In genomic region chr11:102287963-102288744, GRCh38 we compare ENCODE assay signal across 8 cellular contexts. TPM values are rescaled to one million over a fixed set of nuclear protein-coding genes. Genes with fewer than 3 reads are reported as not detected.
DNase-seq lines count a peak whose midpoint lies in the region; FAIRE-seq and TF ChIP-seq lines count a peak whose summit lies in the region.

No MANE protein-coding gene starts in this region.

- H3K9me3 Mint-ChIP-seq in MCF 10A (ENCODE audit: unreplicated experiment), result no peaks in the 10 kb centered on the region

- H3K4me1 Mint-ChIP-seq in MCF 10A (ENCODE audit: insufficient read depth, unreplicated experiment), result peaks cover 19% of the 10 kb centered on the region

- H3K36me3 ChIP-seq in HEK293 (ENCODE audit: control insufficient read depth in 2 of 2, insufficient read depth in 1 of 2, low read length in 2 of 2) (no peaks in the 10 kb centered on the region), kidney (ENCODE audit: control insufficient read depth in 1 of 2, insufficient read depth in 2 of 2, low read length in 2 of 2) (no peaks in the 10 kb centered on the region), stomach (no peaks in the 10 kb centered on the region)

- TF ChIP-seq EP300 in stomach (IDR thresholded peaks at IDR 0.05), result no peak

- no peak overlapping the region for H3K27ac ChIP-seq in AG04450 (ENCODE audit: low read depth, low read length)
- H3K27ac ChIP-seq in HEK293 (ENCODE audit: extremely low read depth, low read depth, low read length), result no peak overlapping the region
- H3K27ac ChIP-seq in kidney (ENCODE audit: low read depth in 2 of 2, low read length in 2 of 2), result no peak overlapping the region
- H3K27ac ChIP-seq in stomach, result peak overlapping the region in 3 of 5 donors; percentile 23 to 38 (median 27)

- H3K9me3 ChIP-seq in AG04450 (ENCODE audit: control insufficient read depth, insufficient read depth, low read length) (no peaks in the 10 kb centered on the region), HEK293 (ENCODE audit: control insufficient read depth, insufficient read depth, low read depth, low read length) (no peaks in the 10 kb centered on the region), kidney (ENCODE audit: control insufficient read depth in 1 of 2, low read length in 2 of 2) (no peaks in the 10 kb centered on the region), stomach (no peaks in the 10 kb centered on the region)

- POLR2A ChIA-PET in AG04450 (lab: Yijun Ruan, JAX), result interaction anchor here (0.7 kb wide), 1 partner anchor 495 kb away, joined by 3 read pairs; no protein-coding TSS in a partner anchor
- POLR2A ChIA-PET in HEK293 (lab: Yijun Ruan, JAX), result interaction anchor here (0.6 kb wide), 1 partner anchor 1167 kb away, joined by 4 read pairs; no protein-coding TSS in a partner anchor
- POLR2A ChIA-PET in MCF 10A (lab: Yijun Ruan, JAX), result interaction anchor here (0.7 to 3.2 kb wide), 8 partner anchors 20 to 324 kb away, joined by 3 to 15 read pairs (median 5); partner anchors contain the start of genes BIRC2 and BIRC3

- no peaks in the 10 kb centered on the region for H3K27me3 Mint-ChIP-seq in MCF 10A (ENCODE audit: insufficient read depth, unreplicated experiment)

- H3K4me3 Mint-ChIP-seq in MCF 10A (ENCODE audit: unreplicated experiment), result no peak overlapping the region

- peak; percentile 72 for TF ChIP-seq CTCF in AG04450 (IDR thresholded peaks at IDR 0.05; ENCODE audit: low read depth, low read length)
- peak; percentile 71 for TF ChIP-seq CTCF in GM10266 (IDR thresholded peaks at IDR 0.05; ENCODE audit: control insufficient read depth, insufficient read depth, low read depth, missing control alignments)
- peak; percentile 42; the same call in 1 of the 2 replicates for TF ChIP-seq CTCF in HEK293 (tag by site-specific recombination; IDR thresholded peaks at IDR 0.05)
- peak; percentile 74 for TF ChIP-seq CTCF in LNCaP clone FGC (IDR thresholded peaks at IDR 0.05; ENCODE audit: control insufficient read depth, extremely low read depth, insufficient read depth)
- peak; percentile 63 for TF ChIP-seq CTCF in MCF 10A (IDR thresholded peaks at IDR 0.05; ENCODE audit: unreplicated experiment)
- peak; percentile 71 for TF ChIP-seq CTCF in kidney (IDR thresholded peaks at IDR 0.05; ENCODE audit: borderline replicate concordance, extremely low read depth, insufficient read depth)
- TF ChIP-seq CTCF in stomach (IDR thresholded peaks at IDR 0.05), result peak in 5 of 7 experiments; percentile 57 to 84 (median 78)

- H3K9ac ChIP-seq in kidney (ENCODE audit: low read length in 2 of 2), result no peak overlapping the region

- DNase-seq in AG04450 (ENCODE audit: low read depth, low spot score), result peak; percentile 55
- peak; percentile 62 for DNase-seq in GM10266 (ENCODE audit: extremely low spot score)
- DNase-seq in LNCaP clone FGC (ENCODE audit: low read depth), result peak; percentile 71
- DNase-seq in RKO (ENCODE audit: low spot score), result peak; percentile 84
- DNase-seq in MCF 10A (ENCODE audit: unreplicated experiment), result peak; percentile 80
- no peak for DNase-seq in kidney
- DNase-seq in stomach, result peak; percentile 45

- H3K27me3 ChIP-seq in AG04450 (ENCODE audit: control insufficient read depth, insufficient read depth, low read length) (no peaks in the 10 kb centered on the region), stomach (no peaks in the 10 kb centered on the region)

- intact Hi-C loops in MCF 10A (cut with micrococcal nuclease) (loop anchor here (1.0 to 5.0 kb wide), 6 partner anchors 30 to 426 kb away; partner anchors contain the start of gene BIRC2), kidney (cut with DNase I) (no loop called here), stomach (cut with DNase I; ENCODE audit: low total_unique reads) (no loop called here)

- CTCF ChIA-PET in AG04450 (lab: Charles Lee), result interaction anchor here (0.5 to 3.0 kb wide), 37 partner anchors 8 to 384 kb away, joined by 3 to 19 read pairs (median 4); no protein-coding TSS in a partner anchor
- CTCF ChIA-PET in HEK293 (lab: Yijun Ruan, JAX), result interaction anchor here (0.6 to 4.2 kb wide), 25 partner anchors 8 to 493 kb away, joined by 3 to 23 read pairs (median 4); no protein-coding TSS in a partner anchor
- CTCF ChIA-PET in MCF 10A (lab: Yijun Ruan, JAX), result interaction anchor here (0.6 to 10.5 kb wide), 34 partner anchors 8 to 647 kb away, joined by 3 to 239 read pairs (median 5); partner anchors contain the start of gene BIRC3

- 26 to 30% (median 28%) methylated on average over 14 of the region's 14 CpGs for WGBS in stomach, 5 donors

- H3K4me3 ChIP-seq in AG04450 (ENCODE audit: low read depth, low read length) (peak overlapping the region; percentile 38), HEK293 (ENCODE audit: low read depth, low read length) (no peak overlapping the region), LNCaP clone FGC (ENCODE audit: low read depth, low read length) (0 out of 2 replicates have a peak overlapping the region, but pooled peaks have one; percentile 14), kidney (ENCODE audit: low read length in 2 of 2) (peak overlapping the region in 1 of 2 donors; percentile 57), stomach (peak overlapping the region in 2 of 4 donors; percentile 3 to 28)

- H3K27ac Mint-ChIP-seq in MCF 10A (ENCODE audit: low read depth, unreplicated experiment), result no peak overlapping the region

- no peak for TF ChIP-seq POLR2A in stomach (IDR thresholded peaks at IDR 0.05)

- BruUV-seq in MCF 10A (replicated peaks; lab: Mats Ljungman, UMichigan), result no TSS peak

- H3K36me3 Mint-ChIP-seq in MCF 10A (ENCODE audit: insufficient read depth, unreplicated experiment), result no peaks in the 10 kb centered on the region

- H3K4me1 ChIP-seq in HEK293 (ENCODE audit: control insufficient read depth, insufficient read depth, low read length) (no peaks in the 10 kb centered on the region), kidney (ENCODE audit: control insufficient read depth in 1 of 2, insufficient read depth in 1 of 2, low read depth in 1 of 2, low read length in 2 of 2) (no peaks in the 10 kb centered on the region), stomach (peaks cover 0 to 33% (median 22%) of the 10 kb centered on the region in 4 donors)

- no peak for FAIRE-seq in kidney (lab: Jason Lieb, UNC)

TF ChIP-seq in HEK293, 187 proteins besides CTCF, POLR2A, EP300 and RAD21:
- TF ChIP-seq ZNF121 (tag by site-specific recombination; IDR thresholded peaks at IDR 0.05), result no peak
- no peak for TF ChIP-seq ZNF48 (tag by site-specific recombination; IDR thresholded peaks at IDR 0.05)
- 0 out of 2 replicates have a peak, but pooled peaks have one; percentile 37 for TF ChIP-seq ZNF341 (tag by site-specific recombination; IDR thresholded peaks at IDR 0.05; ENCODE audit: low read depth)
- peak; percentile 87 for TF ChIP-seq ZNF654 (tag by site-specific recombination; IDR thresholded peaks at IDR 0.05; ENCODE audit: low read depth)
- peak; percentile 79 for TF ChIP-seq ZBTB17 (tag by site-specific recombination; IDR thresholded peaks at IDR 0.05)
- TF ChIP-seq ZNF23 (tag by site-specific recombination; IDR thresholded peaks at IDR 0.05; ENCODE audit: borderline replicate concordance), result no peak
- TF ChIP-seq EGR2 (tag by site-specific recombination; IDR thresholded peaks at IDR 0.05; ENCODE audit: low read depth), result no peak
- TF ChIP-seq FEZF1 (tag by site-specific recombination; IDR thresholded peaks at IDR 0.05), result no peak
- TF ChIP-seq ZNF544 (tag by site-specific recombination; IDR thresholded peaks at IDR 0.05), result no peak

RNA-seq across cellular contexts. Expression of gene BIRC3, which starts 29.1 kb away (rescaled TPM):
- polyA plus RNA-seq in AG04450 (2011; rRNA removed) (2.8 and 3.5 TPM in 2 replicates), kidney (ENCODE audit: insufficient read depth, low read depth, low replicate concordance) (3.9 TPM), stomach (10 to 100 TPM; 43.3 to 78.1 (median 46.4) TPM)
- 0.78 and 2.1 TPM in 2 replicates for polyA minus RNA-seq in AG04450 (2011; rRNA and poly(A)+ RNA removed)
- total RNA-seq in MCF 10A (2022) (91.6 and 124 TPM in 2 replicates), kidney (110 TPM), stomach (100 to 1,000 TPM in 1 of 5 donors, 10 to 100 TPM in 3, under 1 TPM in 1; 0.58 to 137 (median 33.4) TPM)

RNA-seq across cellular contexts. Expression of gene BIRC2, which starts 58.9 kb away (rescaled TPM):
- 53.2 and 64.3 TPM in 2 replicates for polyA plus RNA-seq in AG04450 (2011; rRNA removed)
- polyA minus RNA-seq in AG04450 (2011; rRNA and poly(A)+ RNA removed), result 30.7 and 59.6 TPM in 2 replicates
- total RNA-seq in MCF 10A (2022), result 46.2 and 50.0 TPM in 2 replicates
- 42.4 TPM for total RNA-seq in kidney
- polyA plus RNA-seq in kidney (ENCODE audit: insufficient read depth, low read depth, low replicate concordance), result 34.0 TPM
- 100 to 1,000 TPM in 2 of 5 donors, 10 to 100 TPM in 3; 33.6 to 301 (median 55.4) TPM for total RNA-seq in stomach
- polyA plus RNA-seq in stomach, result 10 to 100 TPM; 17.3 to 24.6 (median 20.0) TPM

Comparison
In these comparisons a context has a peak if more than half of its experiments do, and no peak if none do; other contexts are left out.
1. H3K27ac ChIP-seq: peak in stomach (3 of 5); none in AG04450 (single experiment), HEK293 (single experiment) and kidney (0 of 2).
2. Peak in every context shown above with its lines, with median percentiles within 50 percentile points of each other: CTCF ChIP-seq.